In genomic region chr1:89980605-89981004, GRCh38 we compare ENCODE assay signal across 20 cellular contexts. TPM values are rescaled to one million over a fixed set of nuclear protein-coding genes. Genes with fewer than 3 reads are reported as not detected.
DNase-seq lines count a peak whose midpoint lies in the region; FAIRE-seq and TF ChIP-seq lines count a peak whose summit lies in the region.
"Had no signal": no experiment of that assay in that cellular context is flagged by ENCODE, and none has a peak within 500 bp of the region (broad histone marks: within the 10 kb centered on the region; RNA-seq: fewer than 3 reads in every experiment).

No MANE protein-coding gene starts in this region.

- dilution Hi-C loops in mammary epithelial cell (cut with HindIII; ENCODE audit: low sequenced_read_pairs): no loop called here

- H3K27ac ChIP-seq in mammary epithelial cell (ENCODE audit: insufficient read depth, low read depth, low read length): no peak overlapping the region
- H3K27ac ChIP-seq in breast epithelium: no peak overlapping the region
- H3K27ac ChIP-seq in kidney (ENCODE audit: low read depth in 2 of 2, low read length in 2 of 2): no peak overlapping the region
- H3K27ac ChIP-seq: ovary, RWPE1, thoracic aorta had no signal

- 3% methylated on average over 4 of the region's 4 CpGs for WGBS in mammary epithelial cell (ENCODE audit: low coverage, missing lambda C conversion rate)

- H3K27me3 ChIP-seq in mammary epithelial cell (ENCODE audit: insufficient read depth, low read length) (no peaks in the 10 kb centered on the region), breast epithelium (no peaks in the 10 kb centered on the region)
- H3K27me3 ChIP-seq: ovary had no signal

- in situ Hi-C loops in mammary epithelial cell (cut with MboI; ENCODE audit: low sequenced_read_pairs in 2 of 2): loop anchor here (25.0 kb wide), 1 partner anchor 343 kb away; the partner anchor contains the start of gene LRRC8C (in 2 of the 2)

- H2AFZ ChIP-seq in mammary epithelial cell (ENCODE audit: low read depth, low read length): peak overlapping the region; percentile 38

- H3K9me3 Mint-ChIP-seq in osteocyte (ENCODE audit: unreplicated experiment): no peaks in the 10 kb centered on the region
- H3K9me3 Mint-ChIP-seq: CD8-positive, alpha-beta memory T cell had no signal

- no peak for TF ChIP-seq POLR2A in breast epithelium (IDR thresholded peaks at IDR 0.05)

- peak; percentile 39 for DNase-seq in mammary epithelial cell
- no peak for DNase-seq in breast epithelium (ENCODE audit: low spot score in 2 of 2)
- DNase-seq in NCI-H2107 treated with DMSO at 0.1 percent for 48 hours (lab: John Stamatoyannopoulos, UW; ENCODE audit: unreplicated experiment): peak; percentile 93
- peak; percentile 30 for DNase-seq in dedifferentiated amniotic fluid mesenchymal stem cell (ENCODE audit: extremely low spot score)
- DNase-seq in osteocyte (ENCODE audit: extremely low spot score, unreplicated experiment): no peak
- DNase-seq in retina: no peak
- no peak for DNase-seq in kidney
- no peak for DNase-seq in activated gamma-delta T cell (lab: John Stamatoyannopoulos, UW)
- DNase-seq: activated CD4-positive, CD25-positive, alpha-beta regulatory T cell treated with anti-CD3 and anti-CD28 coated beads, Interleukin-2, amount 50 U/mL, for 72 hours; activated CD8-positive, alpha-beta memory T cell treated with anti-CD3 and anti-CD28 coated beads, Interleukin-2, amount 10 ng/mL, durations not matched to agents 7 days and 5 days; activated naive CD4-positive, alpha-beta T cell treated with Interleukin-2 at 50 U/mL for 16 hours; CD8-positive, alpha-beta memory T cell; GDM1; NCI-H1105 treated with DMSO at 0.1 percent for 48 hours; NCI-H82; ovary; stimulated activated CD4-positive, alpha-beta T cell treated with anti-CD3 and anti-CD28 coated beads, Interleukin-4, amount 100 ng/mL, for 4 hours had no signal

- H3K36me3 ChIP-seq in mammary epithelial cell (ENCODE audit: insufficient read depth, low read length) (no peaks in the 10 kb centered on the region), breast epithelium (no peaks in the 10 kb centered on the region), kidney (ENCODE audit: control insufficient read depth in 1 of 2, insufficient read depth in 2 of 2, low read length in 2 of 2) (no peaks in the 10 kb centered on the region)
- H3K36me3 ChIP-seq: ovary, thoracic aorta had no signal

- no peak for TF ChIP-seq CTCF in mammary epithelial cell (conservative IDR thresholded peaks at IDR 0.05 in 1 of 2, IDR thresholded peaks at IDR 0.05 in 1 of 2; ENCODE audit: extremely low read depth in 1 of 2, insufficient read depth in 1 of 2, low read depth in 1 of 2, low read length in 2 of 2)
- TF ChIP-seq CTCF in breast epithelium (IDR thresholded peaks at IDR 0.05): no peak
- no peak for TF ChIP-seq CTCF in osteocyte (IDR thresholded peaks at IDR 0.05)
- no peak for TF ChIP-seq CTCF in kidney (IDR thresholded peaks at IDR 0.05; ENCODE audit: borderline replicate concordance, extremely low read depth, insufficient read depth)

- H3K79me2 ChIP-seq in mammary epithelial cell (ENCODE audit: insufficient read depth, low read length): no peaks in the 10 kb centered on the region

- H3K4me1 ChIP-seq in mammary epithelial cell (ENCODE audit: insufficient read depth, low read length) (peaks cover 4% of the 10 kb centered on the region), breast epithelium (no peaks in the 10 kb centered on the region), kidney (ENCODE audit: control insufficient read depth in 1 of 2, insufficient read depth in 1 of 2, low read depth in 1 of 2, low read length in 2 of 2) (no peaks in the 10 kb centered on the region)

- BruUV-seq in mammary epithelial cell (replicated peaks; lab: Mats Ljungman, UMichigan): no TSS peak

- no peak overlapping the region for H3K4me2 ChIP-seq in mammary epithelial cell (ENCODE audit: insufficient read depth, low read depth, low read length)

- no peaks in the 10 kb centered on the region for H4K20me1 ChIP-seq in mammary epithelial cell (ENCODE audit: insufficient read depth, low read length)

- H3K4me3 ChIP-seq in mammary epithelial cell (replicated peaks in 1 of 3; ENCODE audit: insufficient read depth in 1 of 3, low read depth in 2 of 3, low read length in 3 of 3) (no peak overlapping the region), breast epithelium (no peak overlapping the region), kidney (ENCODE audit: low read length in 2 of 2) (no peak overlapping the region)
- H3K4me3 ChIP-seq: ovary, thoracic aorta had no signal

- no peaks in the 10 kb centered on the region for H3K36me3 Mint-ChIP-seq in osteocyte (ENCODE audit: unreplicated experiment)
- H3K36me3 Mint-ChIP-seq: activated CD8-positive, alpha-beta memory T cell treated with anti-CD3 and anti-CD28 coated beads, Interleukin-2, amount 10 ng/mL, durations not matched to agents 7 days and 5 days; CD8-positive, alpha-beta memory T cell had no signal

- peaks cover 22% of the 10 kb centered on the region for H3K4me1 Mint-ChIP-seq in osteocyte (ENCODE audit: unreplicated experiment)
- H3K4me1 Mint-ChIP-seq: activated CD8-positive, alpha-beta memory T cell treated with anti-CD3 and anti-CD28 coated beads, Interleukin-2, amount 10 ng/mL, durations not matched to agents 7 days and 5 days; CD8-positive, alpha-beta memory T cell had no signal

- H3K9ac ChIP-seq in mammary epithelial cell (ENCODE audit: insufficient read depth, low read length) (no peak overlapping the region), kidney (ENCODE audit: low read length in 2 of 2) (no peak overlapping the region)

- H3K27me3 Mint-ChIP-seq in osteocyte (ENCODE audit: unreplicated experiment): no peaks in the 10 kb centered on the region

- intact Hi-C loops in mammary epithelial cell (cut with micrococcal nuclease) (no loop called here), breast epithelium (cut with DNase I; ENCODE audit: low total_unique reads) (no loop called here), kidney (cut with DNase I) (loop anchor here (5.0 kb wide), 1 partner anchor 168 kb away; no protein-coding TSS in a partner anchor)

- CTCF ChIA-PET in mammary epithelial cell (lab: Charles Lee; ENCODE audit: low non-redundant PET): no interaction called here

- H3K27ac Mint-ChIP-seq in osteocyte (ENCODE audit: unreplicated experiment): peak overlapping the region; percentile 58
- H3K27ac Mint-ChIP-seq: activated CD8-positive, alpha-beta memory T cell treated with anti-CD3 and anti-CD28 coated beads, Interleukin-2, amount 10 ng/mL, durations not matched to agents 7 days and 5 days; CD8-positive, alpha-beta memory T cell had no signal

- no peak overlapping the region for H3K4me3 Mint-ChIP-seq in osteocyte (ENCODE audit: unreplicated experiment)
- H3K4me3 Mint-ChIP-seq: activated CD8-positive, alpha-beta memory T cell treated with anti-CD3 and anti-CD28 coated beads, Interleukin-2, amount 10 ng/mL, durations not matched to agents 7 days and 5 days; CD8-positive, alpha-beta memory T cell had no signal

- H3K9me3 ChIP-seq in mammary epithelial cell (replicated peaks; ENCODE audit: insufficient read depth, low read length): no peaks in the 10 kb centered on the region
- no peaks in the 10 kb centered on the region for H3K9me3 ChIP-seq in breast epithelium
- H3K9me3 ChIP-seq in kidney (ENCODE audit: control insufficient read depth in 1 of 2, low read length in 2 of 2): no peaks in the 10 kb centered on the region
- H3K9me3 ChIP-seq: ovary, thoracic aorta had no signal

- no peak for FAIRE-seq in kidney (lab: Jason Lieb, UNC)
- FAIRE-seq: GM12891 had no signal

RNA-seq across cellular contexts. Expression of gene ZNF326, which starts 14.3 kb away (rescaled TPM):
- total RNA-seq in mammary epithelial cell: 10 to 100 TPM; 12.7 to 26.8 TPM
- 8.6 TPM for polyA plus RNA-seq in mammary epithelial cell
- 7.4 TPM for polyA minus RNA-seq in mammary epithelial cell
- 10 to 100 TPM; 21.9 to 31.3 (median 23.6) TPM for total RNA-seq in breast epithelium
- total RNA-seq in osteocyte: 28.3 and 33.4 TPM in 2 replicates
- 25.6 TPM for total RNA-seq in kidney
- polyA plus RNA-seq in kidney (ENCODE audit: insufficient read depth, low read depth, low replicate concordance): 10.6 TPM

Comparison
In these comparisons a context has a peak if more than half of its experiments do, and no peak if none do; other contexts are left out.
1. DNase-seq: peak in mammary epithelial cell (single experiment), NCI-H2107 treated with DMSO at 0.1 percent for 48 hours (single experiment) and dedifferentiated amniotic fluid mesenchymal stem cell (single experiment); none in breast epithelium (0 of 2), osteocyte (single experiment), retina (single experiment), kidney (single experiment) and activated gamma-delta T cell (single experiment).